In genomic region chr7:31261373-31261772, GRCh38 we compare ENCODE assay signal across 1 cellular context.
TF ChIP-seq lines count a peak whose summit lies in the region.

No MANE protein-coding gene starts in this region.

TF ChIP-seq in GM23338, 12 proteins besides CTCF, POLR2A, EP300 and RAD21 (continued from another document):
- TF ChIP-seq, protein P1, sequence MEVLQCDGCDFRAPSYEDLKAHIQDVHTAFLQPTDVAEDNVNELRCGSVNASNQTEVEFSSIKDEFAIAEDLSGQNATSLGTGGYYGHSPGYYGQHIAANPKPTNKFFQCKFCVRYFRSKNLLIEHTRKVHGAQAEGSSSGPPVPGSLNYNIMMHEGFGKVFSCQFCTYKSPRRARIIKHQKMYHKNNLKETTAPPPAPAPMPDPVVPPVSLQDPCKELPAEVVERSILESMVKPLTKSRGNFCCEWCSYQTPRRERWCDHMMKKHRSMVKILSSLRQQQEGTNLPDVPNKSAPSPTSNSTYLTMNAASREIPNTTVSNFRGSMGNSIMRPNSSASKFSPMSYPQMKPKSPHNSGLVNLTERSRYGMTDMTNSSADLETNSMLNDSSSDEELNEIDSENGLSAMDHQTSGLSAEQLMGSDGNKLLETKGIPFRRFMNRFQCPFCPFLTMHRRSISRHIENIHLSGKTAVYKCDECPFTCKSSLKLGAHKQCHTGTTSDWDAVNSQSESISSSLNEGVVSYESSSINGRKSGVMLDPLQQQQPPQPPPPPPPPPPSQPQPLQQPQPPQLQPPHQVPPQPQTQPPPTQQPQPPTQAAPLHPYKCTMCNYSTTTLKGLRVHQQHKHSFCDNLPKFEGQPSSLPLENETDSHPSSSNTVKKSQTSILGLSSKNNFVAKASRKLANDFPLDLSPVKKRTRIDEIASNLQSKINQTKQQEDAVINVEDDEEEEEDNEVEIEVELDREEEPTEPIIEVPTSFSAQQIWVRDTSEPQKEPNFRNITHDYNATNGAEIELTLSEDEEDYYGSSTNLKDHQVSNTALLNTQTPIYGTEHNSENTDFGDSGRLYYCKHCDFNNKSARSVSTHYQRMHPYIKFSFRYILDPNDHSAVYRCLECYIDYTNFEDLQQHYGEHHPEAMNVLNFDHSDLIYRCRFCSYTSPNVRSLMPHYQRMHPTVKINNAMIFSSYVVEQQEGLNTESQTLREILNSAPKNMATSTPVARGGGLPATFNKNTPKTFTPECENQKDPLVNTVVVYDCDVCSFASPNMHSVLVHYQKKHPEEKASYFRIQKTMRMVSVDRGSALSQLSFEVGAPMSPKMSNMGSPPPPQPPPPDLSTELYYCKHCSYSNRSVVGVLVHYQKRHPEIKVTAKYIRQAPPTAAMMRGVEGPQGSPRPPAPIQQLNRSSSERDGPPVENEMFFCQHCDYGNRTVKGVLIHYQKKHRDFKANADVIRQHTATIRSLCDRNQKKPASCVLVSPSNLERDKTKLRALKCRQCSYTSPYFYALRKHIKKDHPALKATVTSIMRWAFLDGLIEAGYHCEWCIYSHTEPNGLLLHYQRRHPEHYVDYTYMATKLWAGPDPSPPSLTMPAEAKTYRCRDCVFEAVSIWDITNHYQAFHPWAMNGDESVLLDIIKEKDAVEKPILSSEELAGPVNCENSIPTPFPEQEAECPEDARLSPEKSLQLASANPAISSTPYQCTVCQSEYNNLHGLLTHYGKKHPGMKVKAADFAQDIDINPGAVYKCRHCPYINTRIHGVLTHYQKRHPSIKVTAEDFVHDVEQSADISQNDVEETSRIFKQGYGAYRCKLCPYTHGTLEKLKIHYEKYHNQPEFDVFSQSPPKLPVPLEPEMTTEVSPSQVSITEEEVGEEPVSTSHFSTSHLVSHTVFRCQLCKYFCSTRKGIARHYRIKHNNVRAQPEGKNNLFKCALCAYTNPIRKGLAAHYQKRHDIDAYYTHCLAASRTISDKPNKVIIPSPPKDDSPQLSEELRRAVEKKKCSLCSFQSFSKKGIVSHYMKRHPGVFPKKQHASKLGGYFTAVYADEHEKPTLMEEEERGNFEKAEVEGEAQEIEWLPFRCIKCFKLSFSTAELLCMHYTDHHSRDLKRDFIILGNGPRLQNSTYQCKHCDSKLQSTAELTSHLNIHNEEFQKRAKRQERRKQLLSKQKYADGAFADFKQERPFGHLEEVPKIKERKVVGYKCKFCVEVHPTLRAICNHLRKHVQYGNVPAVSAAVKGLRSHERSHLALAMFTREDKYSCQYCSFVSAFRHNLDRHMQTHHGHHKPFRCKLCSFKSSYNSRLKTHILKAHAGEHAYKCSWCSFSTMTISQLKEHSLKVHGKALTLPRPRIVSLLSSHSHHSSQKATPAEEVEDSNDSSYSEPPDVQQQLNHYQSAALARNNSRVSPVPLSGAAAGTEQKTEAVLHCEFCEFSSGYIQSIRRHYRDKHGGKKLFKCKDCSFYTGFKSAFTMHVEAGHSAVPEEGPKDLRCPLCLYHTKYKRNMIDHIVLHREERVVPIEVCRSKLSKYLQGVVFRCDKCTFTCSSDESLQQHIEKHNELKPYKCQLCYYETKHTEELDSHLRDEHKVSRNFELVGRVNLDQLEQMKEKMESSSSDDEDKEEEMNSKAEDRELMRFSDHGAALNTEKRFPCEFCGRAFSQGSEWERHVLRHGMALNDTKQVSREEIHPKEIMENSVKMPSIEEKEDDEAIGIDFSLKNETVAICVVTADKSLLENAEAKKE (CRISPR knock-in tag; IDR thresholded peaks at IDR 0.05), result no peak
- TF ChIP-seq EZH2 (IDR thresholded peaks at IDR 0.05; ENCODE audit: low read depth, unreplicated experiment) (no peak), CREB1 (CRISPR knock-in tag; IDR thresholded peaks at IDR 0.05; ENCODE audit: low read depth) (no peak), ZNF114 (CRISPR knock-in tag; IDR thresholded peaks at IDR 0.05) (no peak), EZH2phosphoT487 (IDR thresholded peaks at IDR 0.05; ENCODE audit: unreplicated experiment) (no peak), STAT1 (IDR thresholded peaks at IDR 0.05; ENCODE audit: unreplicated experiment) (no peak), NANOG (IDR thresholded peaks at IDR 0.05; ENCODE audit: borderline replicate concordance) (no peak), ZNF331 (CRISPR knock-in tag; IDR thresholded peaks at IDR 0.05; ENCODE audit: low read depth) (no peak)
